ENCODE assay signal across 25 cellular contexts in the genomic region with DNA sequence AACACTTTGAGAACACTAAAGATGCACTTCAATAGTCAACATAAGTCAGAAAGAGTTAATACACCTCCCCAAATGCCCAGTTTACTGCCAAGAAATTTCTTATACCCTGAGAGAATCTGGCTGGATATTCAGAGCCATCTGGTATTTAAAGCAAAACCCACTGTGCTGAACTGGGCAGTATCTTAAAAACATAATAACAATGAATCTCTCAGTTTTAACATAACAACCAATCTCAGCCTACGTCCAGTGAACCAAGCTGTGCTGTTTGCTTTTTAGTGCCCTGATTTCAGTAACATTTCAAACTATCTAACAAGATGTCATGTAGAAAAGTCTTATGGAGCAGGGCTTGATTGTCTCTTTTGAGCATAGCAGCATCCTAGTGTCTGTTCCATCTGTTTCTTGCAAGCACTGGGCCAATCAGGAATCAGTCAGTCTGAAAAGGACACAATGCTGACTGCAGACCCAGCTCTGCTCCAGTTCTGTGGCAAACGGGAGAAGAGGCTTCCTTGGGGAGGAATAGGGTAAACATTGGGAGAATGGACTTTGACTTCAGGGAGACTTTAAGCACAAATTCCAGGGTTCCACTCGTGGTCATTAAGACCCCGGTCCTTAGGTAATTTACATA. TPM values are rescaled to one million over a fixed set of nuclear protein-coding genes. Genes with fewer than 3 reads are reported as not detected.
"Had no signal": no experiment of that assay in that cellular context is flagged by ENCODE, and none has a peak within 500 bp of the region (broad histone marks: within the 10 kb centered on the region; RNA-seq: fewer than 3 reads in every experiment).

No MANE protein-coding gene starts in this region.

- H3K4me3 ChIP-seq: adrenal gland, breast epithelium, colonic mucosa, Peyer's patch, SJSA1 had no signal

- DNase-seq: activated CD4-positive, alpha-beta T cell treated with anti-CD3 and anti-CD28 coated beads for 4 hours; activated CD8-positive, alpha-beta memory T cell treated with anti-CD3 and anti-CD28 coated beads, Interleukin-2, amount 50 U/mL, for 48 hours; activated CD8-positive, alpha-beta T cell treated with anti-CD3 and anti-CD28 coated beads, Interleukin-2, amount 10 ng/mL, durations not matched to agents 7 days and 5 days; activated naive CD4-positive, alpha-beta T cell treated with anti-CD3 and anti-CD28 coated beads, Interleukin-2, amount 50 U/mL, for 16 hours; activated naive CD8-positive, alpha-beta T cell treated with anti-CD3 and anti-CD28 coated beads, Interleukin-2, amount 10 ng/mL, durations not matched to agents 7 days and 5 days; activated T-cell treated with anti-CD3 and anti-CD28 coated beads, Interleukin-2, amount 50 U/mL, for 1 hour; adrenal gland; central memory CD4-positive, alpha-beta T cell; colonic mucosa; MM.1S; NCI-H1105; NCI-H1436; NCI-H187 treated with DMSO at 0.1 percent for 48 hours; NCI-H2081 treated with DMSO at 0.1 percent for 48 hours; NCI-H69; NK-92 treated with Interleukin-12 subunit alpha and Interleukin-12 subunit beta, amount 100 ng/mL, for 24 hours; Peyer's patch; Right ventricle myocardium superior; SW 1271 had no signal

- H3K27me3 ChIP-seq: adrenal gland, breast epithelium, colonic mucosa, Peyer's patch, SJSA1 had no signal

- H3K27ac ChIP-seq: adrenal gland, breast epithelium, colonic mucosa, Peyer's patch, RWPE1, SJSA1 had no signal

- H3K4me1 ChIP-seq: adrenal gland, breast epithelium, colonic mucosa, Peyer's patch, SJSA1 had no signal

- H3K9me3 ChIP-seq: adrenal gland, colonic mucosa, Peyer's patch, SJSA1 had no signal

- H3K36me3 ChIP-seq: adrenal gland, breast epithelium, colonic mucosa, Peyer's patch, SJSA1 had no signal

- ATAC-seq: activated CD4-positive, CD25-positive, alpha-beta regulatory T cell treated with anti-CD3 and anti-CD28 coated beads, Interleukin-2, amount 50 U/mL, for 24 hours; activated CD8-positive, alpha-beta T cell treated with anti-CD3 and anti-CD28 coated beads, Interleukin-2, amount 10 ng/mL, durations not matched to agents 7 days and 5 days; SK-N-SH treated with all-trans-retinoic acid at 6 μM for 48 hours had no signal

RNA-seq across cellular contexts. Expression of a gene that starts 43.5 kb away (rescaled TPM):
- total RNA-seq: activated CD8-positive, alpha-beta T cell treated with anti-CD3 and anti-CD28 coated beads, Interleukin-2, amount 10 ng/mL, durations not matched to agents 7 days and 5 days; activated naive CD8-positive, alpha-beta T cell treated with anti-CD3 and anti-CD28 coated beads, Interleukin-2, amount 10 ng/mL, durations not matched to agents 7 days and 5 days; colonic mucosa; Peyer's patch; SJSA1; T-helper 1 cell treated with Interleukin-12 subunit alpha and Interleukin-12 subunit beta and Interleukin-4 antibody, amounts not matched to agents 30 ng/mL and 1 ng/mL, for 36 hours had no signal
